14 cellular contexts compared by ENCODE assay signal in genomic region chr17:59357219-59357699, GRCh38. TPM values are rescaled to one million over a fixed set of nuclear protein-coding genes. Genes with fewer than 3 reads are reported as not detected.
DNase-seq lines count a peak whose midpoint lies in the region; ATAC-seq and TF ChIP-seq lines count a peak whose summit lies in the region.
"Had no signal": no experiment of that assay in that cellular context is flagged by ENCODE, and none has a peak within 500 bp of the region (broad histone marks: within the 10 kb centered on the region; RNA-seq: fewer than 3 reads in every experiment).

No MANE protein-coding gene starts in this region.

- H3K36me3 ChIP-seq in left ventricle myocardium inferior (peaks cover 21% of the 10 kb centered on the region), vagina (peaks cover 0 to 5% of the 10 kb centered on the region in 2 donors)

- intact Hi-C loops in left ventricle myocardium inferior (cut with micrococcal nuclease) (no loop called here), left ventricle myocardium superior (cut with micrococcal nuclease) (no loop called here), vagina (cut with DNase I) (no loop called here)

- H3K9me3 ChIP-seq in left ventricle myocardium inferior (replicated peaks) (no peaks in the 10 kb centered on the region), vagina (no peaks in the 10 kb centered on the region)
- H3K9me3 ChIP-seq: body of pancreas, neutrophil had no signal

- H3K4me1 ChIP-seq in left ventricle myocardium inferior (peaks cover 99% of the 10 kb centered on the region), vagina (peaks cover 50% of the 10 kb centered on the region)

- no peaks in the 10 kb centered on the region for H3K9me3 Mint-ChIP-seq in osteocyte (ENCODE audit: unreplicated experiment)

- in situ Hi-C loops in KBM-7 (cut with MboI; ENCODE audit: low pct_unique_long_range_greater_than_20kb, low sequenced_read_pairs), result no loop called here

- H3K27me3 ChIP-seq in left ventricle myocardium inferior (ENCODE audit: low read depth), result no peaks in the 10 kb centered on the region
- no peaks in the 10 kb centered on the region for H3K27me3 ChIP-seq in vagina
- H3K27me3 ChIP-seq: body of pancreas, neutrophil had no signal

- no peak for ATAC-seq in left ventricle myocardium superior
- ATAC-seq in HG03139 (IDR thresholded peaks at IDR 0.05; ENCODE audit: unreplicated experiment), result no peak
- ATAC-seq: body of pancreas, left lobe of liver had no signal

- DNase-seq in left ventricle myocardium inferior (no peak), left ventricle myocardium superior (no peak), osteocyte (ENCODE audit: extremely low spot score, unreplicated experiment) (no peak), vagina (ENCODE audit: extremely low spot score in 2 of 2) (no peak), KBM-7 (no peak), anterior cingulate cortex (lab: John Stamatoyannopoulos, UW) (no peak)
- DNase-seq: activated CD4-positive, CD25-positive, alpha-beta regulatory T cell; body of pancreas; GOT3; NK-92 treated with Interleukin-12 subunit alpha and Interleukin-12 subunit beta, amount 100 ng/mL, for 24 hours had no signal

- TF ChIP-seq POLR2A in vagina (IDR thresholded peaks at IDR 0.05), result no peak

- no peak overlapping the region for H3K4me3 ChIP-seq in left ventricle myocardium inferior
- no peak overlapping the region for H3K4me3 ChIP-seq in vagina
- H3K4me3 ChIP-seq: body of pancreas had no signal

- peak overlapping the region; percentile 84 for H3K27ac Mint-ChIP-seq in osteocyte (ENCODE audit: unreplicated experiment)

- no peak overlapping the region for H3K4me3 Mint-ChIP-seq in osteocyte (ENCODE audit: unreplicated experiment)

- TF ChIP-seq CTCF in left ventricle myocardium inferior (IDR thresholded peaks at IDR 0.05; ENCODE audit: borderline replicate concordance) (no peak), osteocyte (IDR thresholded peaks at IDR 0.05) (no peak), vagina (IDR thresholded peaks at IDR 0.05) (no peak)

- H3K36me3 Mint-ChIP-seq in osteocyte (ENCODE audit: unreplicated experiment), result peaks cover 29% of the 10 kb centered on the region

- H3K4me1 Mint-ChIP-seq in osteocyte (ENCODE audit: unreplicated experiment), result peaks cover 84% of the 10 kb centered on the region

- H3K27ac ChIP-seq in left ventricle myocardium inferior (replicated peaks), result peak overlapping the region; percentile 58
- peak overlapping the region; percentile 78 for H3K27ac ChIP-seq in cingulate gyrus (ENCODE audit: low read depth, low read length)
- peak overlapping the region; percentile 37 for H3K27ac ChIP-seq in vagina
- H3K27ac ChIP-seq: neutrophil had no signal

- H3K27me3 Mint-ChIP-seq in osteocyte (ENCODE audit: unreplicated experiment), result no peaks in the 10 kb centered on the region

RNA-seq across cellular contexts. Expression of gene YPEL2, which starts 25.8 kb away (rescaled TPM):
- total RNA-seq in left ventricle myocardium inferior (36.3 TPM), left ventricle myocardium superior (38.9 TPM), osteocyte (18.1 and 18.9 TPM in 2 replicates), vagina (16.7 TPM)
